Comparison of ENCODE assay signal across 1 cellular context in genomic region chr14:95200404-95200803, GRCh38.
TF ChIP-seq lines count a peak whose summit lies in the region.

No MANE protein-coding gene starts in this region.

TF ChIP-seq in H1, 55 proteins besides CTCF, POLR2A, EP300 and RAD21 (continued from another document):
- no peak for TF ChIP-seq CHD7 (IDR thresholded peaks at IDR 0.05; ENCODE audit: insufficient replicate concordance, low read length)
- no peak for TF ChIP-seq E2F6 (IDR thresholded peaks at IDR 0.05)
- TF ChIP-seq, protein P1, sequence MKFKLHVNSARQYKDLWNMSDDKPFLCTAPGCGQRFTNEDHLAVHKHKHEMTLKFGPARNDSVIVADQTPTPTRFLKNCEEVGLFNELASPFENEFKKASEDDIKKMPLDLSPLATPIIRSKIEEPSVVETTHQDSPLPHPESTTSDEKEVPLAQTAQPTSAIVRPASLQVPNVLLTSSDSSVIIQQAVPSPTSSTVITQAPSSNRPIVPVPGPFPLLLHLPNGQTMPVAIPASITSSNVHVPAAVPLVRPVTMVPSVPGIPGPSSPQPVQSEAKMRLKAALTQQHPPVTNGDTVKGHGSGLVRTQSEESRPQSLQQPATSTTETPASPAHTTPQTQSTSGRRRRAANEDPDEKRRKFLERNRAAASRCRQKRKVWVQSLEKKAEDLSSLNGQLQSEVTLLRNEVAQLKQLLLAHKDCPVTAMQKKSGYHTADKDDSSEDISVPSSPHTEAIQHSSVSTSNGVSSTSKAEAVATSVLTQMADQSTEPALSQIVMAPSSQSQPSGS (IDR thresholded peaks at IDR 0.05; ENCODE audit: low read length), result no peak
- no peak for TF ChIP-seq TEAD4 (IDR thresholded peaks at IDR 0.05; ENCODE audit: low read depth, low read length)
- TF ChIP-seq HDAC6 (IDR thresholded peaks at IDR 0.05; ENCODE audit: low read depth, low read length), result no peak
- no peak for TF ChIP-seq SAP30 (IDR thresholded peaks at IDR 0.05; ENCODE audit: insufficient read depth, insufficient replicate concordance, low read length)
- no peak for TF ChIP-seq KDM5A (IDR thresholded peaks at IDR 0.05; ENCODE audit: low read length)
- TF ChIP-seq ASH2L (IDR thresholded peaks at IDR 0.05; ENCODE audit: low read length), result no peak
